21 cellular contexts compared by ENCODE assay signal in the genomic region with DNA sequence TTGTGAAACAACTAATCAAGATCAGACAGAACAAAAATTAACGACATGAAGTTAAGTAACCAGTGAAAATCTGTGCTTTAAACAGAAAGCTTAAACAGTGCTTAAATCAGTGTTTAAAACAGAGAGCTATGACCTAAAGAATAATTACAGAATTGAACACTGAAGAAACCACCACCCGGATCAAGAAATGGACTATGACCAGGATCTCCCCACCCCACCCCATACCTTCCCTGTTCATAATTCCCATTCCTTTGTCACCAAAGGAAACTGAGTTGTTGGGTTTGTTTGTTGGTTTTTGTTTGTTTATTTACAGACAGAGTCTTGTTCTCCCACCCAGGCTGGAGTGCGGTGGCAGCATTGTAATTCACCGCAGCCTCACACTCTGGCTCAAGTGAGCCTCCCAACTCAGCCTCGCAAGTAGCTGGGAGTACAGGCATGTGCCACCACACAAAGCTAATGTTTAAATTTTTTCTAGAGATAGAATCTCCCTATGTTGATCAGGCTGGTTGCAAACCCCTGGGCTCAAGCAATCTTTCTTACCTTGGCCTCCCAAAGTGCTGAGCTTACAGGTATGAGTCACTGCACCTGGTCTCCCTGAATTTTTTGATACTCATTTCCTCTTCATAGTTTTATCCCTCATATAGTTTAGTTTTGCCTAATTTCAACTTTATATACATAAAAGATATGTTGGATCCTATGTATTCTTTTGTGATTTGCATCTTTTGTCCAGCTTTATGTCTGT. TPM values are rescaled to one million over a fixed set of nuclear protein-coding genes. Genes with fewer than 3 reads are reported as not detected.
DNase-seq lines count a peak whose midpoint lies in the region; ATAC-seq, FAIRE-seq and TF ChIP-seq lines count a peak whose summit lies in the region.
"Had no signal": no experiment of that assay in that cellular context is flagged by ENCODE, and none has a peak within 500 bp of the region (broad histone marks: within the 10 kb centered on the region; RNA-seq: fewer than 3 reads in every experiment).

No MANE protein-coding gene starts in this region.

- H3K27ac Mint-ChIP-seq in activated CD8-positive, alpha-beta T cell treated with anti-CD3 and anti-CD28 coated beads for 36 hours = no peak overlapping the region

- H3K4me3 ChIP-seq in small intestine (ENCODE audit: low read depth in 1 of 2, low read length in 2 of 2) = no peak overlapping the region
- H3K4me3 ChIP-seq: A549, GM12878 had no signal

- no peaks in the 10 kb centered on the region for H3K4me1 Mint-ChIP-seq in activated CD8-positive, alpha-beta T cell treated with anti-CD3 and anti-CD28 coated beads for 36 hours (ENCODE audit: low read depth)

- H3K4me1 ChIP-seq in small intestine (ENCODE audit: control insufficient read depth in 2 of 2, insufficient read depth in 1 of 2, low read depth in 1 of 2, low read length in 1 of 2) = peaks cover 0 to 2% of the 10 kb centered on the region in 2 donors
- H3K4me1 ChIP-seq: BE2C had no signal

- H3K9me3 ChIP-seq in small intestine (ENCODE audit: control insufficient read depth, low read depth) = no peaks in the 10 kb centered on the region
- H3K9me3 ChIP-seq: A549, BE2C had no signal

- no peaks in the 10 kb centered on the region for H3K36me3 ChIP-seq in small intestine (ENCODE audit: control insufficient read depth in 2 of 2, insufficient read depth in 2 of 2, low read length in 2 of 2)
- H3K36me3 ChIP-seq: BE2C had no signal

- intact Hi-C loops in activated CD8-positive, alpha-beta T cell treated with anti-CD3 and anti-CD28 coated beads for 36 hours (cut with micrococcal nuclease) = no loop called here

- CTCF ChIA-PET in activated CD8-positive, alpha-beta T cell treated with anti-CD3 and anti-CD28 coated beads for 36 hours (lab: Charles Lee) = interaction anchor here (1.3 kb wide), 1 partner anchor 40 kb away, joined by 3 read pairs; no protein-coding TSS in a partner anchor

- H3K36me3 Mint-ChIP-seq in activated CD8-positive, alpha-beta T cell treated with anti-CD3 and anti-CD28 coated beads for 36 hours (ENCODE audit: low read depth) = no peaks in the 10 kb centered on the region

- DNase-seq in HT-29 (ENCODE audit: low spot score) (peak; percentile 75), SW480 (ENCODE audit: low spot score) (peak; percentile 24), kidney tubule cell (ENCODE audit: low spot score) (peak; percentile 13), small intestine (peak; percentile 71), T-helper 9 cell (no peak), NCI-H226 (no peak)
- no peak for DNase-seq in activated CD8-positive, alpha-beta T cell treated with anti-CD3 and anti-CD28 coated beads for 36 hours
- DNase-seq: BE2C, DND-41, KG1, MV-4-11, NCI-H1105 treated with DMSO at 0.1 percent for 48 hours, NCI-H2171, NCI-H524 treated with DMSO at 0.1 percent for 48 hours, NCI-H82, Right ventricle myocardium superior had no signal

- no peak for TF ChIP-seq CTCF in activated CD8-positive, alpha-beta T cell treated with anti-CD3 and anti-CD28 coated beads for 36 hours (IDR thresholded peaks at IDR 0.05)

- no peak overlapping the region for H3K4me3 Mint-ChIP-seq in activated CD8-positive, alpha-beta T cell treated with anti-CD3 and anti-CD28 coated beads for 36 hours

- peak overlapping the region in 1 of 2 donors; percentile 72 for H3K27ac ChIP-seq in small intestine (ENCODE audit: low read depth in 1 of 2, low read length in 1 of 2)
- H3K27ac ChIP-seq: A549 had no signal

- WGBS in small intestine, 3 donors = 55 to 76% (median 67%) methylated on average over 5 of the region's 5 CpGs

- H3K27me3 Mint-ChIP-seq in activated CD8-positive, alpha-beta T cell treated with anti-CD3 and anti-CD28 coated beads for 36 hours = peaks cover 6% of the 10 kb centered on the region

- no peak for FAIRE-seq in small intestine (lab: Jason Lieb, UNC)
- FAIRE-seq: A549, GM12878, H1, HTR-8/SVneo had no signal

- no peaks in the 10 kb centered on the region for H3K27me3 ChIP-seq in small intestine (ENCODE audit: control insufficient read depth in 2 of 2, insufficient read depth in 2 of 2, low read length in 2 of 2)

- ATAC-seq in activated CD8-positive, alpha-beta T cell treated with anti-CD3 and anti-CD28 coated beads for 36 hours = no peak
- ATAC-seq: A549, GM12878, HCT116 had no signal

- POLR2A ChIA-PET in activated CD8-positive, alpha-beta T cell treated with anti-CD3 and anti-CD28 coated beads for 36 hours (lab: Charles Lee) = interaction anchor here (1.2 kb wide), 1 partner anchor 11 kb away, joined by 3 read pairs; no protein-coding TSS in a partner anchor

- no peaks in the 10 kb centered on the region for H3K9me3 Mint-ChIP-seq in activated CD8-positive, alpha-beta T cell treated with anti-CD3 and anti-CD28 coated beads for 36 hours

RNA-seq across cellular contexts. Expression of a gene that starts 8.2 kb away (rescaled TPM):
- total RNA-seq in HT-29 (2014; rRNA removed; shearing (Covaris generic)) = 0.16 TPM in 1 of 2 replicates, not detected in the other
- polyA plus RNA-seq in small intestine = under 1 TPM in 1 of 3 donors, not detected in 2; 0.01 TPM
- total RNA-seq in activated CD8-positive, alpha-beta T cell treated with anti-CD3 and anti-CD28 coated beads for 36 hours = not detected
- total RNA-seq: GM12878, Right ventricle myocardium superior had no signal
- polyA plus RNA-seq: GM12878 had no signal

RNA-seq across cellular contexts. Expression of a gene that starts 19.9 kb away (rescaled TPM):
- total RNA-seq in HT-29 (2014; rRNA removed; shearing (Covaris generic)) = 0.29 and 1.1 TPM in 2 replicates
- not detected for polyA plus RNA-seq in small intestine
- total RNA-seq in activated CD8-positive, alpha-beta T cell treated with anti-CD3 and anti-CD28 coated beads for 36 hours = not detected
- total RNA-seq: GM12878, Right ventricle myocardium superior had no signal

RNA-seq across cellular contexts. Expression of a gene that starts 57.5 kb away (rescaled TPM):
- not detected in 2 replicates for total RNA-seq in HT-29 (2014; rRNA removed; shearing (Covaris generic))
- 100 to 1,000 TPM in 2 of 3 donors, 10 to 100 TPM in 1; 37.7 to 261 (median 204) TPM for polyA plus RNA-seq in small intestine
- not detected for total RNA-seq in activated CD8-positive, alpha-beta T cell treated with anti-CD3 and anti-CD28 coated beads for 36 hours
- total RNA-seq: GM12878, H1, Right ventricle myocardium superior had no signal
- polyA plus RNA-seq: GM12878, H1 had no signal

Comparison
In these comparisons a context has a peak if more than half of its experiments do, and no peak if none do; other contexts are left out.
1. DNase-seq: peak in HT-29 (single experiment), SW480 (single experiment), kidney tubule cell (single experiment) and small intestine (single experiment); none in activated CD8-positive, alpha-beta T cell treated with anti-CD3 and anti-CD28 coated beads for 36 hours (single experiment), T-helper 9 cell (single experiment) and NCI-H226 (single experiment).